Comparison of ENCODE assay signal across 8 cellular contexts in the genomic region with DNA sequence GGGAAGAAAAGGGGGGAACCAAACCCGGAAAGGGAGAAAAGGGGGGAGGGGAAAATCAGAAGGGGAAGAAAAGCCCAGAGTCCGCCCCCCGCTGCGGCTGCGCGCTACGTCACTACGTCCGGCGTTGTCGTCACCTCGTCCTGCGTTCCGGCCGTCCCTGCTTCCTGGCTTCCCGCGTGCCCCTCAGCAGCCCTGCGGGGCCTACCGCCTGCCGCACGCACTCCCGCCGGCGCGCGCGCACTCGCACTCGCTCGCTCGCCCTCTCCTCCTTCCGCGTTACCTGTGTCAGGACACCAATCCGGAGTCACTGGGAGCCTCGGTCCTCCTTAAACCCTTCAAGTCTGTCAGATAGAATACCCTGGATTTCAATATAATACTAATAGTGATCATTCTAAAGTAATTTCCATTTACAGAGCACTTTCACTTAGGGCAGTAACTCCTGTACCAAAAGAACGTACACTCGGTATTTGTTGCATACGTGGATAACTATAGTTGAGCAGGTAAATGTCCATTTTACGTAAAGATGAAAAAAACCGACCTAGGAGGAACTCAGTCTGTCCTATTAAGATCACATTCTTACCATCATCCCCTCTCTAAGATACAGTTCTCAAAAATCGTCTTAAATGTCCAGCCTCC. TPM values are rescaled to one million over a fixed set of nuclear protein-coding genes. Genes with fewer than 3 reads are reported as not detected.
DNase-seq lines count a peak whose midpoint lies in the region; ATAC-seq and TF ChIP-seq lines count a peak whose summit lies in the region.

A gene (minus strand): TSS at position 113 of the 636 bp plus-strand sequence. CDS start 120,615 bp downstream, outside the sequence.

- BruUV-seq in mammary epithelial cell (replicated peaks; lab: Mats Ljungman, UMichigan) = TSS peak; percentile 88

- 3% methylated on average over 38 of the region's 41 CpGs for WGBS in mammary epithelial cell (ENCODE audit: low coverage, missing lambda C conversion rate)

- ATAC-seq in HG03175 (IDR thresholded peaks at IDR 0.05; ENCODE audit: unreplicated experiment) = peak; percentile 96

- H3K36me3 ChIP-seq in mammary epithelial cell (ENCODE audit: insufficient read depth, low read length) (no peaks in the 10 kb centered on the region), iPS-20b (ENCODE audit: insufficient read depth, low read depth, low read length) (no peaks in the 10 kb centered on the region)

- TF ChIP-seq POLR2A in GM18951 (IDR thresholded peaks at IDR 0.05; ENCODE audit: extremely low read depth, insufficient read depth, insufficient read length) = peak; percentile 97

- TF ChIP-seq CTCF in WI38 (IDR thresholded peaks at IDR 0.05; ENCODE audit: low read depth, low read length) (no peak), mammary epithelial cell (conservative IDR thresholded peaks at IDR 0.05 in 1 of 2, IDR thresholded peaks at IDR 0.05 in 1 of 2; ENCODE audit: extremely low read depth in 1 of 2, insufficient read depth in 1 of 2, low read depth in 1 of 2, low read length in 2 of 2) (no peak)

- CTCF ChIA-PET in mammary epithelial cell (lab: Charles Lee; ENCODE audit: low non-redundant PET) = interaction anchor here (0.6 kb wide), 1 partner anchor 250 kb away, joined by 4 read pairs; no protein-coding TSS in a partner anchor

- DNase-seq in AG08395 (ENCODE audit: low spot score) = peak; percentile 99
- peak; percentile 83 for DNase-seq in NCI-H2227 treated with DMSO at 0.1 percent for 48 hours (lab: John Stamatoyannopoulos, UW)
- DNase-seq in mammary epithelial cell = peak; percentile 93

- H3K27ac ChIP-seq in mammary epithelial cell (ENCODE audit: insufficient read depth, low read depth, low read length) (peak within 1 kb of the TSS; percentile 78), iPS-20b (ENCODE audit: low read length) (no peak within 1 kb of the TSS), skin epidermis (peak within 1 kb of the TSS; percentile 78 to 99 (median 95))

- H3K4me3 ChIP-seq in WI38 (ENCODE audit: low read depth, low read length) = peak within 1 kb of the TSS; percentile 57
- peak within 1 kb of the TSS; percentile 58 to 62 (median 61) for H3K4me3 ChIP-seq in mammary epithelial cell (replicated peaks in 1 of 3; ENCODE audit: insufficient read depth in 1 of 3, low read depth in 2 of 3, low read length in 3 of 3)
- peak within 1 kb of the TSS; percentile 81 for H3K4me3 ChIP-seq in iPS-20b (ENCODE audit: low read length)
- H3K4me3 ChIP-seq in skin epidermis = peak within 1 kb of the TSS; percentile 53 to 80 (median 71)

- intact Hi-C loops in mammary epithelial cell (cut with micrococcal nuclease) = loop anchor here (2.0 to 5.0 kb wide), 2 partner anchors 42 to 124 kb away; no protein-coding TSS in a partner anchor

- H3K9ac ChIP-seq in mammary epithelial cell (ENCODE audit: insufficient read depth, low read length) (peak within 1 kb of the TSS; percentile 93), iPS-20b (ENCODE audit: low read depth, low read length) (peak within 1 kb of the TSS; percentile 77)

- H3K79me2 ChIP-seq in mammary epithelial cell (ENCODE audit: insufficient read depth, low read length) = peaks cover 33% of the 10 kb centered on the region

- no peaks in the 10 kb centered on the region for H3K9me3 ChIP-seq in mammary epithelial cell (replicated peaks; ENCODE audit: insufficient read depth, low read length)
- H3K9me3 ChIP-seq in iPS-20b (ENCODE audit: insufficient read depth, low read depth, low read length) = no peaks in the 10 kb centered on the region

- dilution Hi-C loops in mammary epithelial cell (cut with HindIII; ENCODE audit: low sequenced_read_pairs) = no loop called here

- H3K4me2 ChIP-seq in mammary epithelial cell (ENCODE audit: insufficient read depth, low read depth, low read length) = peak within 1 kb of the TSS; percentile 94

- H2AFZ ChIP-seq in mammary epithelial cell (ENCODE audit: low read depth, low read length) = peak within 1 kb of the TSS; percentile 85

- peaks cover 3% of the 10 kb centered on the region for H3K4me1 ChIP-seq in mammary epithelial cell (ENCODE audit: insufficient read depth, low read length)
- peaks cover 4% of the 10 kb centered on the region for H3K4me1 ChIP-seq in iPS-20b (ENCODE audit: insufficient read depth, low read length)

- H3K27me3 ChIP-seq in mammary epithelial cell (ENCODE audit: insufficient read depth, low read length) = no peaks in the 10 kb centered on the region
- no peaks in the 10 kb centered on the region for H3K27me3 ChIP-seq in iPS-20b (ENCODE audit: insufficient read depth, low read length)

- no peaks in the 10 kb centered on the region for H4K20me1 ChIP-seq in mammary epithelial cell (ENCODE audit: insufficient read depth, low read length)

- in situ Hi-C loops in GM18951 (cut with MboI; ENCODE audit: low sequenced_read_pairs, unreplicated experiment) = no loop called here
- in situ Hi-C loops in mammary epithelial cell (cut with MboI; ENCODE audit: low sequenced_read_pairs in 2 of 2) = no loop called here

RNA-seq across cellular contexts. Expression of the gene that starts here (rescaled TPM):
- 10 to 100 TPM; 16.3 to 44.7 TPM for total RNA-seq in mammary epithelial cell
- polyA plus RNA-seq in mammary epithelial cell = 10.8 TPM
- 36.9 TPM for polyA minus RNA-seq in mammary epithelial cell
